In the genomic region with DNA sequence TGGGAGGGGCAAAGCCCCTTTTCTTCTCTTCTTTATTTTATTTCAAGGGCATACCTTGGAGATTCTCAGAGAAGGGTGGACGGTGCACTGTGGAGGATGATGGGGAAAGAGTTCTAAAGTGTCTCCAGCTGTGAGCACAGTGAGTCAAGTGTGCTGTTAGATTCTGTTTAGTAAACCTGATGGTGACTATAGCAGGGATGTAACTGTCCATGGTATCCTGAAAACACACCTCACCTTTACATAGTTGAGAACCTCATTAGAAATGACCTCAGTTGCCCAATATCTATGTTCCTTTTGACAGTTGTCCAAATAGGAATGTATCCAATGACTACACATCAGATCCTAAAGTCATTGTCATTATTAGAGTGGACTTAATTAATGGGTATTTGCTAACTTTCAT, we compare ENCODE assay signal across 27 cellular contexts. TPM values are rescaled to one million over a fixed set of nuclear protein-coding genes. Genes with fewer than 3 reads are reported as not detected.
"Had no signal": no experiment of that assay in that cellular context is flagged by ENCODE, and none has a peak within 500 bp of the region (broad histone marks: within the 10 kb centered on the region; RNA-seq: fewer than 3 reads in every experiment).

No MANE protein-coding gene starts in this region.

- H3K9me3 Mint-ChIP-seq: nephron progenitor cell; stimulated activated naive CD8-positive, alpha-beta T cell treated with anti-CD3 and anti-CD28 coated beads, Interleukin-15, amount 100 ng/mL, for 72 hours had no signal

- H3K4me1 ChIP-seq: esophagus squamous epithelium, left lung, prostate gland, right atrium auricular region, suprapubic skin, transverse colon, vagina had no signal

- H3K4me2 ChIP-seq: smooth muscle cell had no signal

- H3K4me1 Mint-ChIP-seq: naive thymus-derived CD8-positive, alpha-beta T cell; stimulated activated naive CD8-positive, alpha-beta T cell treated with anti-CD3 and anti-CD28 coated beads, Interleukin-15, amount 100 ng/mL, for 72 hours had no signal

- H3K36me3 ChIP-seq: esophagus squamous epithelium, left lung, prostate gland, right atrium auricular region, suprapubic skin, transverse colon, vagina had no signal

- H3K4me3 ChIP-seq: coronary artery, esophagus squamous epithelium, left lung, prostate gland, right atrium auricular region, smooth muscle cell, suprapubic skin, transverse colon, vagina had no signal

- DNase-seq: dermis blood vessel endothelial cell; effector memory CD4-positive, alpha-beta T cell; erythroblast; esophagus squamous epithelium; hypothalamus; left cardiac atrium; left lung; naive thymus-derived CD8-positive, alpha-beta T cell; nephron progenitor cell; nucleus accumbens; stimulated activated CD4-positive, alpha-beta T cell treated with anti-CD3 and anti-CD28 coated beads, Interleukin-12 subunit alpha, Interleukin-12 subunit beta, amount 100 ng/mL, for 4 hours; stimulated activated CD4-positive, alpha-beta T cell treated with anti-CD3 and anti-CD28 coated beads, Interleukin-1b, Interleukin-23, amount 100 ng/mL, for 48 hours; stimulated activated CD4-positive, alpha-beta T cell treated with anti-CD3 and anti-CD28 coated beads, Interleukin-4, amount 100 ng/mL, for 1 hour; stimulated activated CD8-positive, alpha-beta memory T cell treated with anti-CD3 and anti-CD28 coated beads, Interleukin-4, amount 100 ng/mL, for 48 hours; stimulated activated naive CD4-positive, alpha-beta T cell; stimulated activated naive CD8-positive, alpha-beta T cell treated with anti-CD3 and anti-CD28 coated beads, Interleukin-15, amount 100 ng/mL, for 72 hours; transverse colon had no signal

- H3K27ac ChIP-seq: coronary artery, esophagus squamous epithelium, left lung, prostate gland, right atrium auricular region, suprapubic skin, transverse colon, vagina had no signal

- H3K9me3 ChIP-seq: esophagus squamous epithelium, left lung, prostate gland, right atrium auricular region, suprapubic skin, transverse colon, vagina had no signal

- H3K27me3 ChIP-seq: esophagus squamous epithelium, left lung, right atrium auricular region, suprapubic skin, transverse colon, vagina had no signal

- H3K27me3 Mint-ChIP-seq: naive thymus-derived CD8-positive, alpha-beta T cell; stimulated activated naive CD8-positive, alpha-beta T cell treated with anti-CD3 and anti-CD28 coated beads, Interleukin-15, amount 100 ng/mL, for 72 hours had no signal

- H3K27ac Mint-ChIP-seq: naive thymus-derived CD8-positive, alpha-beta T cell; nephron progenitor cell; stimulated activated naive CD8-positive, alpha-beta T cell treated with anti-CD3 and anti-CD28 coated beads, Interleukin-15, amount 100 ng/mL, for 72 hours had no signal

- ATAC-seq: left cardiac atrium; left lung; naive thymus-derived CD8-positive, alpha-beta T cell; sciatic nerve; stimulated activated naive CD8-positive, alpha-beta T cell treated with anti-CD3 and anti-CD28 coated beads, Interleukin-15, amount 100 ng/mL, for 72 hours had no signal

- H3K36me3 Mint-ChIP-seq: naive thymus-derived CD8-positive, alpha-beta T cell had no signal

- H3K4me3 Mint-ChIP-seq: naive thymus-derived CD8-positive, alpha-beta T cell; nephron progenitor cell; stimulated activated naive CD8-positive, alpha-beta T cell treated with anti-CD3 and anti-CD28 coated beads, Interleukin-15, amount 100 ng/mL, for 72 hours had no signal

RNA-seq across cellular contexts. Expression of a gene that starts 38.0 kb away (rescaled TPM):
- total RNA-seq: lung microvascular endothelial cell; myocyte; naive thymus-derived CD8-positive, alpha-beta T cell had no signal
- polyA plus RNA-seq: endothelial cell of umbilical vein; naive thymus-derived CD8-positive, alpha-beta T cell had no signal
